Comparison of ENCODE assay signal across 9 cellular contexts in the genomic region with DNA sequence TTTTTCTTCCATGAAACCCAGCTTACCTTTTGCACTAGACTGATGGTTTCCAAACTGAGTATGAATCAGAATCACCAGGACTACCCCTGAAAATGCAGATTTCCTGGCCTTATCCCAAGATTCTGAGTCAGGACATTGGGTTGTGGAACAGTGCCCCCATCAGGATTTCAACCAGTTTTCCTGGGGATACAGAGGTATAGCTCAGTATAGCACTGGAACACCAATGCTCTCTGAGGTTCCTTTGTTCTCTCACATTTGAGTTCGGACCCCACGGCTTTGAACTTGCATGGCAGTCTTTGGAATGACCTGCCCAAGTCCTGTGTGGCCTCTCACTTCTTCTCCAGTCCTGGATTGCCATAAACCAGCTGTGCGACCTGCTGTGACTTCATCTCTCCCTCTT. TPM values are rescaled to one million over a fixed set of nuclear protein-coding genes. Genes with fewer than 3 reads are reported as not detected.
DNase-seq lines count a peak whose midpoint lies in the region; ATAC-seq and TF ChIP-seq lines count a peak whose summit lies in the region.
"Had no signal": no experiment of that assay in that cellular context is flagged by ENCODE, and none has a peak within 500 bp of the region (broad histone marks: within the 10 kb centered on the region; RNA-seq: fewer than 3 reads in every experiment).

No MANE protein-coding gene starts in this region.

- no peaks in the 10 kb centered on the region for H3K4me1 Mint-ChIP-seq in neural progenitor cell
- no peaks in the 10 kb centered on the region for H3K4me1 Mint-ChIP-seq in CD4-positive, alpha-beta T cell (ENCODE audit: low read depth)

- POLR2A ChIA-PET in CD4-positive, alpha-beta T cell (lab: Charles Lee) = no interaction called here

- H3K79me2 ChIP-seq in neural progenitor cell (ENCODE audit: low read depth) = no peaks in the 10 kb centered on the region

- no peak overlapping the region for H3K27ac Mint-ChIP-seq in neural progenitor cell
- H3K27ac Mint-ChIP-seq in CD4-positive, alpha-beta T cell = no peak overlapping the region

- no peaks in the 10 kb centered on the region for H3K4me1 ChIP-seq in neural progenitor cell

- H3K27me3 ChIP-seq in neural progenitor cell = no peaks in the 10 kb centered on the region
- peaks cover 5% of the 10 kb centered on the region for H3K27me3 ChIP-seq in CD4-positive, alpha-beta T cell (ENCODE audit: control insufficient read depth, insufficient read depth, low read length)

- intact Hi-C loops in CD4-positive, alpha-beta T cell (cut with DNase I, micrococcal nuclease) = no loop called here

- H3K36me3 ChIP-seq in neural progenitor cell = no peaks in the 10 kb centered on the region

- no peak overlapping the region for H3K4me2 ChIP-seq in neural progenitor cell

- TF ChIP-seq CTCF in fibroblast of mammary gland (conservative IDR thresholded peaks at IDR 0.05; ENCODE audit: control insufficient read depth, insufficient read depth, low read depth, low read length) (peak; percentile 79), neural progenitor cell (IDR thresholded peaks at IDR 0.05) (peak; percentile 56)
- no peak for TF ChIP-seq CTCF in CD4-positive, alpha-beta T cell (IDR thresholded peaks at IDR 0.05)

- ATAC-seq in GM18861 (IDR thresholded peaks at IDR 0.05; ENCODE audit: unreplicated experiment) = no peak
- no peak for ATAC-seq in GM19463 (IDR thresholded peaks at IDR 0.05; ENCODE audit: unreplicated experiment)
- ATAC-seq in CD4-positive, alpha-beta T cell (ENCODE audit: poor library complexity) = no peak

- no peaks in the 10 kb centered on the region for H3K9me3 ChIP-seq in neural progenitor cell (ENCODE audit: low read depth)
- H3K9me3 ChIP-seq in CD4-positive, alpha-beta T cell (ENCODE audit: control insufficient read depth, low read length) = no peaks in the 10 kb centered on the region

- H3K9me3 Mint-ChIP-seq in neural progenitor cell = no peaks in the 10 kb centered on the region
- no peaks in the 10 kb centered on the region for H3K9me3 Mint-ChIP-seq in CD4-positive, alpha-beta T cell

- H3K36me3 Mint-ChIP-seq in neural progenitor cell = no peaks in the 10 kb centered on the region
- H3K36me3 Mint-ChIP-seq in CD4-positive, alpha-beta T cell (ENCODE audit: low read depth) = no peaks in the 10 kb centered on the region

- H2AFZ ChIP-seq in neural progenitor cell (replicated peaks) = no peak overlapping the region

- H3K4me3 ChIP-seq in fibroblast of mammary gland (ENCODE audit: control insufficient read depth, low read depth, low read length) = no peak overlapping the region
- no peak overlapping the region for H3K4me3 ChIP-seq in neural progenitor cell
- H3K4me3 ChIP-seq: SK-N-MC had no signal

- no peak overlapping the region for H3K4me3 Mint-ChIP-seq in neural progenitor cell
- H3K4me3 Mint-ChIP-seq in CD4-positive, alpha-beta T cell = no peak overlapping the region

- H3F3A ChIP-seq in neural progenitor cell (ENCODE audit: low read depth) = no peaks in the 10 kb centered on the region

- in situ Hi-C loops in Caki2 (cut with HindIII; ENCODE audit: low pct_unique_long_range_greater_than_20kb, low sequenced_read_pairs) = no loop called here

- no peaks in the 10 kb centered on the region for H4K20me1 ChIP-seq in neural progenitor cell (ENCODE audit: low read depth)

- CTCF ChIA-PET in CD4-positive, alpha-beta T cell (lab: Charles Lee) = no interaction called here

- DNase-seq in Caki2 (ENCODE audit: low read depth) = peak; percentile 46
- peak; percentile 27 for DNase-seq in RKO (ENCODE audit: low spot score)
- peak; percentile 92 for DNase-seq in fibroblast of mammary gland (ENCODE audit: low read depth)
- DNase-seq in neural progenitor cell (ENCODE audit: low spot score) = peak; percentile 35
- DNase-seq in T1000 (lab: John Stamatoyannopoulos, UW) = no peak
- no peak for DNase-seq in CD4-positive, alpha-beta T cell

- H3K9ac ChIP-seq in neural progenitor cell = no peak overlapping the region

- H3K27me3 Mint-ChIP-seq in neural progenitor cell (ENCODE audit: insufficient read depth, low read depth) = peaks cover 12% of the 10 kb centered on the region
- H3K27me3 Mint-ChIP-seq in CD4-positive, alpha-beta T cell = peaks cover 18% of the 10 kb centered on the region

- no peak overlapping the region for H3K27ac ChIP-seq in neural progenitor cell
- no peak overlapping the region for H3K27ac ChIP-seq in CD4-positive, alpha-beta T cell (ENCODE audit: low read depth, low read length)
- H3K27ac ChIP-seq: SK-N-MC had no signal

RNA-seq across cellular contexts. Expression of a gene that starts 12.8 kb away (rescaled TPM):
- not detected in 2 replicates for total RNA-seq in Caki2 (2014; rRNA removed; shearing (Covaris generic); ENCODE audit: low replicate concordance)
- total RNA-seq in neural progenitor cell (ENCODE audit: low replicate concordance) = not detected in 2 replicates
- not detected for total RNA-seq in CD4-positive, alpha-beta T cell

RNA-seq across cellular contexts. Expression of a gene that starts 20.9 kb away (rescaled TPM):
- total RNA-seq in Caki2 (2014; rRNA removed; shearing (Covaris generic); ENCODE audit: low replicate concordance) = not detected in 2 replicates
- not detected in 2 replicates for total RNA-seq in neural progenitor cell (ENCODE audit: low replicate concordance)
- not detected for total RNA-seq in CD4-positive, alpha-beta T cell

RNA-seq across cellular contexts. Expression of a gene that starts 36.4 kb away (rescaled TPM):
- not detected in 2 replicates for total RNA-seq in Caki2 (2014; rRNA removed; shearing (Covaris generic); ENCODE audit: low replicate concordance)
- total RNA-seq in neural progenitor cell (ENCODE audit: low replicate concordance) = not detected in 2 replicates
- total RNA-seq in CD4-positive, alpha-beta T cell = not detected

RNA-seq across cellular contexts. Expression of a gene that starts 49.8 kb away (rescaled TPM):
- total RNA-seq in Caki2 (2014; rRNA removed; shearing (Covaris generic); ENCODE audit: low replicate concordance) = not detected in 2 replicates
- not detected in 2 replicates for total RNA-seq in neural progenitor cell (ENCODE audit: low replicate concordance)
- not detected for total RNA-seq in CD4-positive, alpha-beta T cell

RNA-seq across cellular contexts. Expression of a gene that starts 51.4 kb away (rescaled TPM):
- 9.8 and 18.1 TPM in 2 replicates for total RNA-seq in Caki2 (2014; rRNA removed; shearing (Covaris generic); ENCODE audit: low replicate concordance)
- 4.2 and 7.0 TPM in 2 replicates for total RNA-seq in neural progenitor cell (ENCODE audit: low replicate concordance)
- total RNA-seq in CD4-positive, alpha-beta T cell = not detected

Comparison
In these comparisons a context has a peak if more than half of its experiments do, and no peak if none do; other contexts are left out.
1. DNase-seq: peak in Caki2 (single experiment), RKO (single experiment), fibroblast of mammary gland (single experiment) and neural progenitor cell (single experiment); none in T1000 (single experiment) and CD4-positive, alpha-beta T cell (0 of 10).